Comparison of ENCODE assay signal across 22 cellular contexts in the genomic region with DNA sequence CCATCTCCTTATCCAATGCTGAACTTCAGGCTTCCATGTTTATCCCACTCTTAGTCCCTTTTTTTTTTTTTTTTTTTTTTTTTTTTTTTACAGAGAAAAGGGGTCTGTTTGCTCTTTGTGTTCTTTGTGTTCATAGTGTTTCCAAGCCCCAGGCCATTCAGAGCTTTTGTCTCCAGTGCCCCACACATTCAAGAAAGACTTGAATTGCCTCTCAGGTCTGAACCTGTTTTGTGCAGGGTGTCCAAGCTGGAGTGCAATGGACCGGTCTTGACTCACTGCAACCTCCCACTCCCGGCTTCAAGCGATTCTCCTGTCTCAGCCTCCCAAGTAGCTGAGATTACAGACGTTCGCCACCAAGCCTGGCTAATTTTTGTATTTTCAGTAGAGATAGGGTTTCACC.
"Had no signal": no experiment of that assay in that cellular context is flagged by ENCODE, and none has a peak within 500 bp of the region (broad histone marks: within the 10 kb centered on the region; RNA-seq: fewer than 3 reads in every experiment).

No MANE protein-coding gene starts in this region.

- H3K4me1 Mint-ChIP-seq: endodermal cell had no signal

- H3K27me3 Mint-ChIP-seq: activated CD4-positive, alpha-beta T cell treated with anti-CD3 and anti-CD28 coated beads for 36 hours had no signal

- ATAC-seq: activated CD4-positive, alpha-beta T cell treated with anti-CD3 and anti-CD28 coated beads for 36 hours; activated T-cell treated with anti-CD3 and anti-CD28 coated beads, Interleukin-2, amount 50 U/mL, for 4 hours; gastroesophageal sphincter; mucosa of descending colon; right lobe of liver; WTC11 had no signal

- DNase-seq: activated CD4-positive, alpha-beta T cell treated with anti-CD3 and anti-CD28 coated beads for 36 hours; activated CD4-positive, alpha-beta T cell treated with anti-CD3 and anti-CD28 coated beads, Interleukin-2, amount 50 U/mL, for 48 hours; activated CD8-positive, alpha-beta memory T cell treated with anti-CD3 and anti-CD28 coated beads, Interleukin-2, amount 50 U/mL, for 48 hours; activated naive CD4-positive, alpha-beta T cell treated with Interleukin-2 at 50 U/mL for 16 hours; activated naive CD8-positive, alpha-beta T cell treated with anti-CD3 and anti-CD28 coated beads, Interleukin-2, amount 10 ng/mL, durations not matched to agents 7 days and 5 days; activated T-cell treated with anti-CD3 and anti-CD28 coated beads, Interleukin-2, amount 50 U/mL, for 4 hours; amniotic stem cell; cerebellar nuclear complex; endodermal cell; head of caudate nucleus; hypothalamus; mesendoderm; mucosa of descending colon; posterior cingulate gyrus; right lobe of liver; stimulated activated CD4-positive, alpha-beta T cell treated with anti-CD3 and anti-CD28 coated beads, Interleukin-2, amount 100 ng/mL, for 24 hours; stimulated activated naive CD4-positive, alpha-beta T cell treated with Interleukin-2 at 50 U/mL for 16 hours; T-helper 9 cell; upper lobe of left lung had no signal

- H3K4me3 Mint-ChIP-seq: activated CD4-positive, alpha-beta T cell treated with anti-CD3 and anti-CD28 coated beads for 36 hours; activated naive CD8-positive, alpha-beta T cell treated with anti-CD3 and anti-CD28 coated beads, Interleukin-2, amount 10 ng/mL, durations not matched to agents 7 days and 5 days; activated T-cell treated with anti-CD3 and anti-CD28 coated beads, Interleukin-2, amount 50 U/mL, for 4 hours; endodermal cell; WTC11 had no signal

- H3K9me3 Mint-ChIP-seq: activated naive CD8-positive, alpha-beta T cell treated with anti-CD3 and anti-CD28 coated beads, Interleukin-2, amount 10 ng/mL, durations not matched to agents 7 days and 5 days; activated T-cell treated with anti-CD3 and anti-CD28 coated beads, Interleukin-2, amount 50 U/mL, for 4 hours; activated T-helper 2 cell treated with anti-CD3 and anti-CD28 coated beads, Interferon-gamma antibody, Interleukin-2, Interleukin-4, amounts not matched to agents 10 μg/mL and 5 μg/mL and 100 μg/mL, durations not matched to agents 14 hours and 24 hours and 36 hours; endodermal cell; WTC11 had no signal

- H3K27ac Mint-ChIP-seq: activated naive CD8-positive, alpha-beta T cell treated with anti-CD3 and anti-CD28 coated beads, Interleukin-2, amount 10 ng/mL, durations not matched to agents 7 days and 5 days; endodermal cell; WTC11 had no signal

- H3K36me3 Mint-ChIP-seq: WTC11 had no signal
